Comparison of ENCODE assay signal across 8 cellular contexts in genomic region chr7:99499713-99500636, GRCh38. TPM values are rescaled to one million over a fixed set of nuclear protein-coding genes. Genes with fewer than 3 reads are reported as not detected.
DNase-seq lines count a peak whose midpoint lies in the region; ATAC-seq and TF ChIP-seq lines count a peak whose summit lies in the region.

Gene ZNF394, minus strand, starts transcription at chr7:99500281. Its CDS starts 188 bp downstream, at chr7:99500093.

- peak within 1 kb of the TSS; percentile 95 for H3K27ac Mint-ChIP-seq in dendritic cell treated with granulocyte-macrophage colony-stimulating factor and Interleukin-4, amounts not matched to agents 40 ng/mL and 50 ng/mL, for 4 days

- ATAC-seq in HG03520 (IDR thresholded peaks at IDR 0.05; ENCODE audit: unreplicated experiment) (peak; percentile 39), left lobe of liver (peak; percentile 71)

- peaks cover 14% of the 10 kb centered on the region for H3K4me1 Mint-ChIP-seq in dendritic cell treated with granulocyte-macrophage colony-stimulating factor and Interleukin-4, amounts not matched to agents 40 ng/mL and 50 ng/mL, for 4 days (ENCODE audit: low read depth)

- H3K9me3 Mint-ChIP-seq in dendritic cell treated with granulocyte-macrophage colony-stimulating factor and Interleukin-4, amounts not matched to agents 40 ng/mL and 50 ng/mL, for 4 days, result no peaks in the 10 kb centered on the region

- peak within 1 kb of the TSS; percentile 96 for H3K4me3 Mint-ChIP-seq in dendritic cell treated with granulocyte-macrophage colony-stimulating factor and Interleukin-4, amounts not matched to agents 40 ng/mL and 50 ng/mL, for 4 days

- no peaks in the 10 kb centered on the region for H3K27me3 Mint-ChIP-seq in dendritic cell treated with granulocyte-macrophage colony-stimulating factor and Interleukin-4, amounts not matched to agents 40 ng/mL and 50 ng/mL, for 4 days

- DNase-seq in Ammon's horn (ENCODE audit: low spot score) (peak; percentile 96), NCI-H69 (lab: John Stamatoyannopoulos, UW) (peak; percentile 97), left lobe of liver (ENCODE audit: low spot score) (peak; percentile 92)
- peak; percentile 85 to 86 for DNase-seq in activated CD4-positive, alpha-beta T cell treated with anti-CD3 and anti-CD28 coated beads, Interleukin-2, amount 50 U/mL, for 4 hours
- DNase-seq in stimulated activated CD4-positive, alpha-beta T cell treated with anti-CD3 and anti-CD28 coated beads, Interleukin-2, amount 100 ng/mL, for 24 hours, result peak; percentile 90 to 91

- H3K36me3 Mint-ChIP-seq in dendritic cell treated with granulocyte-macrophage colony-stimulating factor and Interleukin-4, amounts not matched to agents 40 ng/mL and 50 ng/mL, for 4 days (ENCODE audit: low read depth), result peaks cover 61% of the 10 kb centered on the region

- peak; percentile 85 for TF ChIP-seq POLR2A in GM19193 (IDR thresholded peaks at IDR 0.05; ENCODE audit: extremely low read depth, insufficient read depth, insufficient read length)

- intact Hi-C loops in dendritic cell treated with granulocyte-macrophage colony-stimulating factor and Interleukin-4, amounts not matched to agents 40 ng/mL and 50 ng/mL, for 4 days (cut with micrococcal nuclease), result loop anchor here (1.0 to 10.0 kb wide), 2 partner anchors 27 to 115 kb away; partner anchors contain the start of gene ZSCAN25

RNA-seq across cellular contexts. Expression of gene ZNF394, which starts in this region (rescaled TPM):
- total RNA-seq in left lobe of liver, result 8.6 TPM

Comparison
In these comparisons a context has a peak if more than half of its experiments do, and no peak if none do; other contexts are left out.
1. Peak in every context shown above with its lines: DNase-seq and ATAC-seq.